Comparison of ENCODE assay signal across 8 cellular contexts in the genomic region with DNA sequence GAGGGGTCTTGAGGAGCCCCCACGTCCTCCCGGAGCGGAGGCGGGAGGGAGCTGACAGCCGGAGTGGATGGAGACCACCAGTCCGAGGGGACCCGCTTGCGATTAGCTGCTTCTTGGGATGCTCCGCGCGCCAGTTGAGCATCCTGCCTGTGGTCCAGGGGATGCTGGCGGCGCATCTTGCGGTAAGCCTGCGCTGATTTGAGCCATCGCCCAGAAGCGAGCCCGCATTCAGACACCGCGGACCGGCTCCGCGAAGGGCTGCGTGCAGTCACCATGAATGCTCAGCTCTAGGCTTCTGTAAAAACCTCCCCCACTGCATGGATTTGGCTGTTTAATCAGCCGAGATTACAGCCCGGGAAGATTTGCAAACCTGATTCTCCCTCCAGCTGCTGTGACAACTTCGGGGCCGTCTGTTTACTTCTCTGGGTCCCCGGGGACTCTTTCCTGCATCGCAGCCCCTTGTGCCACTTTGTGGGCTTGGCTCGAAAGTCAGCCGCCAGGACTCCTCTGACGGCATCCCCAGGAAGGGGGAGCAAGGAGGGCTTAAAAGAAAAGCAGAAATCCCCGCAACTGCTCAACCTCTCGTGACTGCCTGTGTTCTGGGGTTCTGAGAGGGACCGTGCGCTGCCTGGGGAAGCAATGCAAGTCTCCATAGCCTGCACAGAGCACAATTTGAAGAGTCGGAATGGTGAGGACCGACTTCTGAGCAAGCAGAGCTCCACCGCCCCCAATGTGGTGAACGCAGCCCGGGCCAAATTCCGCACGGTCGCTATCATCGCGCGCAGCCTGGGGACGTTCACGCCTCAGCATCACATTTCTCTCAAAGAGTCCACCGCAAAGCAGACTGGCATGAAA.
DNase-seq lines count a peak whose midpoint lies in the region; ATAC-seq and TF ChIP-seq lines count a peak whose summit lies in the region.

No MANE protein-coding gene starts in this region.

- H3K27ac ChIP-seq in left lung (no peak overlapping the region), thyroid gland (peak overlapping the region in 2 of 3 donors; percentile 67 to 77)

- ATAC-seq in central memory CD8-positive, alpha-beta T cell (replicated peaks; ENCODE audit: extremely low read depth, poor library complexity, severe bottlenecking): peak; percentile 64
- ATAC-seq in left lung: peak; percentile 25

- H3K36me3 ChIP-seq in left lung: no peaks in the 10 kb centered on the region
- no peaks in the 10 kb centered on the region for H3K36me3 ChIP-seq in thyroid gland

- peaks cover 2% of the 10 kb centered on the region for H3K36me3 Mint-ChIP-seq in central memory CD8-positive, alpha-beta T cell (ENCODE audit: insufficient read depth)

- intact Hi-C loops in left lung (cut with DNase I): no loop called here
- intact Hi-C loops in thyroid gland (cut with DNase I): no loop called here

- peak overlapping the region; percentile 15 for H3K4me3 Mint-ChIP-seq in central memory CD8-positive, alpha-beta T cell

- no peak overlapping the region for H3K27ac Mint-ChIP-seq in central memory CD8-positive, alpha-beta T cell (ENCODE audit: low read depth)

- WGBS in thyroid gland, 2 donors: 4 to 9% methylated on average over 29 to 46 of the region's 51 CpGs

- H3K4me3 ChIP-seq in left lung: no peak overlapping the region
- peak overlapping the region; percentile 11 to 64 (median 40) for H3K4me3 ChIP-seq in thyroid gland (replicated peaks in 1 of 3)

- no peaks in the 10 kb centered on the region for H3K9me3 Mint-ChIP-seq in central memory CD8-positive, alpha-beta T cell

- H3K27me3 ChIP-seq in left lung (peaks cover 41 to 65% of the 10 kb centered on the region in 2 donors), thyroid gland (no peaks in the 10 kb centered on the region)

- DNase-seq in EL: peak; percentile 25
- DNase-seq in NCI-H1105 (lab: John Stamatoyannopoulos, UW): peak; percentile 47
- no peak for DNase-seq in central memory CD8-positive, alpha-beta T cell (ENCODE audit: low spot score in 2 of 2)
- DNase-seq in left lung: no peak
- DNase-seq in thyroid gland: peak; percentile 51 to 57
- no peak for DNase-seq in HT-29 (ENCODE audit: low spot score)
- DNase-seq in SHP77 (lab: John Stamatoyannopoulos, UW): no peak
- DNase-seq in NCI-H2029 (lab: John Stamatoyannopoulos, UW): no peak

- no peaks in the 10 kb centered on the region for H3K4me1 Mint-ChIP-seq in central memory CD8-positive, alpha-beta T cell

- TF ChIP-seq CTCF in left lung (IDR thresholded peaks at IDR 0.05): no peak
- TF ChIP-seq CTCF in thyroid gland (IDR thresholded peaks at IDR 0.05): no peak

- peak in 1 of 2 donors; percentile 40 for TF ChIP-seq POLR2A in thyroid gland (IDR thresholded peaks at IDR 0.05)

- H3K27me3 Mint-ChIP-seq in central memory CD8-positive, alpha-beta T cell: peaks cover 94% of the 10 kb centered on the region

- peaks cover 8 to 11% of the 10 kb centered on the region in 2 donors for H3K4me1 ChIP-seq in left lung
- H3K4me1 ChIP-seq in thyroid gland: peaks cover 19 to 25% of the 10 kb centered on the region in 2 donors

- H3K9me3 ChIP-seq in left lung: no peaks in the 10 kb centered on the region
- no peaks in the 10 kb centered on the region for H3K9me3 ChIP-seq in thyroid gland

Comparison
In these comparisons a context has a peak if more than half of its experiments do, and no peak if none do; other contexts are left out.
1. DNase-seq: peak in EL (single experiment), NCI-H1105 (single experiment) and thyroid gland (2 of 2); none in central memory CD8-positive, alpha-beta T cell (0 of 2), left lung (0 of 2), HT-29 (single experiment), SHP77 (0 of 2) and NCI-H2029 (single experiment).
2. H3K27ac ChIP-seq: peak in thyroid gland (2 of 3); none in left lung (0 of 2).
3. H3K4me3 ChIP-seq: peak in thyroid gland (3 of 3); none in left lung (0 of 2).